ENCODE assay signal across 9 cellular contexts in genomic region chr1:23421752-23422312, GRCh38. TPM values are rescaled to one million over a fixed set of nuclear protein-coding genes. Genes with fewer than 3 reads are reported as not detected.
DNase-seq lines count a peak whose midpoint lies in the region; ATAC-seq and TF ChIP-seq lines count a peak whose summit lies in the region.
"Had no signal": no experiment of that assay in that cellular context is flagged by ENCODE, and none has a peak within 500 bp of the region (broad histone marks: within the 10 kb centered on the region; RNA-seq: fewer than 3 reads in every experiment).

No MANE protein-coding gene starts in this region.

- DNase-seq in Right ventricle myocardium superior (no peak), right atrium auricular region (ENCODE audit: low spot score) (no peak), dedifferentiated amniotic fluid mesenchymal stem cell (ENCODE audit: extremely low spot score) (peak; percentile 60), mucosa of descending colon (peak in 1 of 3 donors; percentile 61), aorta (no peak)
- no peak for DNase-seq in activated CD8-positive, alpha-beta memory T cell treated with anti-CD3 and anti-CD28 coated beads for 24 hours
- DNase-seq: NCI-H524 treated with DMSO at 0.1 percent for 48 hours had no signal

- H3K27ac ChIP-seq in right atrium auricular region (peak overlapping the region in 1 of 2 donors; percentile 89), aorta (ENCODE audit: low read depth in 1 of 2, low read length in 2 of 2) (peak overlapping the region; percentile 2 to 87)

- peak in 1 of 2 donors; percentile 29 for TF ChIP-seq CTCF in right atrium auricular region (IDR thresholded peaks at IDR 0.05)
- TF ChIP-seq CTCF in mucosa of descending colon (IDR thresholded peaks at IDR 0.05), result no peak

- ATAC-seq in Right ventricle myocardium superior (ENCODE audit: poor library complexity) (peak; percentile 13), mucosa of descending colon (peak; percentile 57), aorta (ENCODE audit: low FRiP score) (no peak), HG02981 (IDR thresholded peaks at IDR 0.05; ENCODE audit: unreplicated experiment) (no peak), GM21576 (IDR thresholded peaks at IDR 0.05; ENCODE audit: unreplicated experiment) (no peak)

- intact Hi-C loops in Right ventricle myocardium superior (cut with DNase I) (no loop called here), mucosa of descending colon (cut with DNase I, micrococcal nuclease) (no loop called here), aorta (cut with DNase I) (loop anchor here (5.0 kb wide), 1 partner anchor 60 kb away; the partner anchor contains the start of gene ASAP3 (in 2 of the 2))

- 23 to 24% methylated on average over 8 of the region's 8 CpGs for WGBS in aorta, 2 donors

- H3K4me1 ChIP-seq in right atrium auricular region (peaks cover 0 to 44% of the 10 kb centered on the region in 2 donors), mucosa of descending colon (ENCODE audit: low read depth) (peaks cover 26% of the 10 kb centered on the region), aorta (ENCODE audit: control insufficient read depth in 1 of 2, insufficient read depth in 2 of 2, low read length in 2 of 2) (no peaks in the 10 kb centered on the region)

- peak overlapping the region in 1 of 2 donors; percentile 16 for H3K4me3 ChIP-seq in right atrium auricular region
- H3K4me3 ChIP-seq in mucosa of descending colon, result no peak overlapping the region
- H3K4me3 ChIP-seq in aorta (ENCODE audit: low read length in 2 of 2), result no peak overlapping the region

- H3K9me3 ChIP-seq in right atrium auricular region, result no peaks in the 10 kb centered on the region
- no peaks in the 10 kb centered on the region for H3K9me3 ChIP-seq in mucosa of descending colon
- H3K9me3 ChIP-seq in aorta (ENCODE audit: control insufficient read depth, low read length), result no peaks in the 10 kb centered on the region

- H3K27me3 ChIP-seq in right atrium auricular region (no peaks in the 10 kb centered on the region), aorta (ENCODE audit: control insufficient read depth in 1 of 2, insufficient read depth in 2 of 2, low read length in 1 of 2) (no peaks in the 10 kb centered on the region)

- H3K36me3 ChIP-seq in right atrium auricular region (no peaks in the 10 kb centered on the region), mucosa of descending colon (ENCODE audit: low read depth) (no peaks in the 10 kb centered on the region), aorta (ENCODE audit: control insufficient read depth in 1 of 2, insufficient read depth in 2 of 2, low read length in 1 of 2) (peaks cover 0 to 2% of the 10 kb centered on the region in 2 donors)

RNA-seq across cellular contexts. Expression of gene TCEA3, which starts 2.7 kb away (rescaled TPM):
- total RNA-seq in Right ventricle myocardium superior (72.7 TPM), right atrium auricular region (10 to 100 TPM; 24.4 to 40.1 TPM), mucosa of descending colon (100 to 1,000 TPM in 2 of 3 donors, 10 to 100 TPM in 1; 95.7 to 200 (median 125) TPM), aorta (10 to 100 TPM; 25.7 to 51.3 TPM)
- 10 to 100 TPM; 31.2 to 37.3 TPM for polyA plus RNA-seq in aorta

RNA-seq across cellular contexts. Expression of gene ZNF436, which starts 52.2 kb away (rescaled TPM):
- total RNA-seq in Right ventricle myocardium superior, result 11.4 TPM
- total RNA-seq in right atrium auricular region, result 1 to 10 TPM; 7.9 to 10.0 TPM
- total RNA-seq in mucosa of descending colon, result 10 to 100 TPM; 10.1 to 15.2 (median 11.4) TPM
- 10 to 100 TPM; 12.5 to 35.4 TPM for total RNA-seq in aorta
- 1 to 10 TPM; 3.6 to 5.1 TPM for polyA plus RNA-seq in aorta

Comparison
In these comparisons a context has a peak if more than half of its experiments do, and no peak if none do; other contexts are left out.
1. ATAC-seq: peak in Right ventricle myocardium superior (single experiment) and mucosa of descending colon (single experiment); none in aorta (single experiment), HG02981 (single experiment) and GM21576 (single experiment).
2. intact Hi-C loops: an anchor here in aorta (5.0 kb wide); none called in Right ventricle myocardium superior and mucosa of descending colon.